In genomic region chr1:47491341-47491753, GRCh38 we compare ENCODE assay signal across 16 cellular contexts. TPM values are rescaled to one million over a fixed set of nuclear protein-coding genes. Genes with fewer than 3 reads are reported as not detected.
DNase-seq lines count a peak whose midpoint lies in the region; ATAC-seq, FAIRE-seq and TF ChIP-seq lines count a peak whose summit lies in the region.
"Had no signal": no experiment of that assay in that cellular context is flagged by ENCODE, and none has a peak within 500 bp of the region (broad histone marks: within the 10 kb centered on the region; RNA-seq: fewer than 3 reads in every experiment).

No MANE protein-coding gene starts in this region.

- intact Hi-C loops in left cardiac atrium (cut with DNase I) = no loop called here

- H3K4me3 ChIP-seq in retinal pigment epithelial cell (ENCODE audit: low read length) = no peak overlapping the region
- H3K4me3 ChIP-seq: Peyer's patch had no signal

- DNase-seq in NCI-H82 (lab: John Stamatoyannopoulos, UW) = peak; percentile 94
- no peak for DNase-seq in left cardiac atrium
- peak; percentile 79 for DNase-seq in retinal pigment epithelial cell (ENCODE audit: low read depth)
- no peak for DNase-seq in GM12891 (ENCODE audit: insufficient read length, low spot score)
- DNase-seq in NCI-H748 (lab: John Stamatoyannopoulos, UW; ENCODE audit: unreplicated experiment) = no peak
- no peak for DNase-seq in HCEC 1CT
- DNase-seq: BE2C; CD4-positive, alpha-beta memory T cell; NCI-H1048; NCI-H2107; NCI-H345; Peyer's patch; SHP77 treated with DMSO at 0.1 percent for 48 hours had no signal

- no peak for FAIRE-seq in GM12891 (lab: Jason Lieb, UNC)

- TF ChIP-seq POLR2A in GM12891 (IDR thresholded peaks at IDR 0.05; ENCODE audit: low read depth, low read length) = no peak

- TF ChIP-seq CTCF in GM12872 (IDR thresholded peaks at IDR 0.05; ENCODE audit: insufficient read depth, low read depth, low read length) = peak; percentile 8; the same call in 1 of the 3 replicates
- TF ChIP-seq CTCF in retinal pigment epithelial cell (conservative IDR thresholded peaks at IDR 0.05; ENCODE audit: low read depth, low read length) = peak; percentile 47

- peak; percentile 19 to 71 for ATAC-seq in left cardiac atrium
- ATAC-seq: HCT116 had no signal

TF ChIP-seq in GM12891, 5 proteins besides CTCF, POLR2A, EP300 and RAD21:
- TF ChIP-seq SPI1 (IDR thresholded peaks at IDR 0.05; ENCODE audit: low read depth, low read length) (no peak), POLR2AphosphoS5 (IDR thresholded peaks at IDR 0.05; ENCODE audit: low read depth, low read length) (no peak), PAX5 (IDR thresholded peaks at IDR 0.05; ENCODE audit: insufficient read depth, low read length, severe bottlenecking) (no peak), POU2F2 (IDR thresholded peaks at IDR 0.05; ENCODE audit: low read depth, low read length) (no peak), TAF1 (IDR thresholded peaks at IDR 0.05; ENCODE audit: low read depth, low read length) (no peak)

RNA-seq across cellular contexts. Expression of gene FOXD2, which starts 53.5 kb away (rescaled TPM):
- total RNA-seq in left cardiac atrium = under 1 TPM; 0.06 to 0.08 TPM
- polyA plus RNA-seq in GM12891 (2012; ENCODE audit: low read depth, missing spikeins) = 0.05 TPM
- polyA plus RNA-seq: AG04450 had no signal

Comparison
In these comparisons a context has a peak if more than half of its experiments do, and no peak if none do; other contexts are left out.
1. DNase-seq: peak in NCI-H82 (single experiment) and retinal pigment epithelial cell (single experiment); none in left cardiac atrium (single experiment), GM12891 (single experiment), NCI-H748 (single experiment) and HCEC 1CT (single experiment).